ENCODE assay signal across 8 cellular contexts in the genomic region with DNA sequence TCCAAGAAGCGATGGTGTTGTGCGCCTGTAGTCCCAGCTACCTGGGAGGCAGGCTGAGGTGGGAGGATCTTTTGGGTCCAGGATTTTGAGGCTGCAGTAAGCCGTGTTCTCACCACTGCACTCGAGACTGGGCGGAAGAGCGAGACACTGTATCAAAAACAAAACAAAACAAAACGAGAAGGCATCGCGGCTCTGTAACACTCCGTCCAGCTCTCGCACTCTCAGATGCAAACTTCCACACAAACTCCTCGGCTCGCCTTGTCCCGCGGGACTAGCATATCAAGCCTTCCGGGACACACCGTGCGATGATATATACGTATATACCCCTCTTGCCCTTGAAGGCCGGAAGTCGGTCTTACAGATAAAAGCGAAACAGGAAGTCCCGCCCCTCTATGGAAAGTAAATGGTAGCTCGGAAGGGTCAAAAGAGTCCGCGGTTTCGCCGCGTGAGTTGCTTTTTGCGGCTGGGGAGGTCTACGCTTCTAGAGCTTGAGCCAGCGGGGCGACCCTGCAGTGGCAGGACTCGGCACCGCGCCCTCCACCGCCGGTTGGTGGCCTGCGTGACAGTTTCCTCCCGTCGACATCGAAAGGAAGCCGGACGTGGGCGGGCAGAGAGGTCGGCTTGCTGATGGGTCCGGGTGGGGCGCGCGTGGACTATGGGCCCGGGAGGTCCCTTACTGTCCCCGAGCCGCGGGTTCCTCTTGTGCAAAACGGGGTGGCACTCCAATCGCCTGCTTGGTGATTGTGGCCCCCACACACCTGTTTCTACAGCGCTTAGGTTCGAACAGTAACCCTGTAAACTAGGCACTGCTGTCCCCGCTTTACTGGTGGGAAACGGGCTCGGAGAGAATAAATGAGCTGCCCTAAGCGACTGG. TPM values are rescaled to one million over a fixed set of nuclear protein-coding genes. Genes with fewer than 3 reads are reported as not detected.
DNase-seq lines count a peak whose midpoint lies in the region; ATAC-seq, FAIRE-seq and TF ChIP-seq lines count a peak whose summit lies in the region.

A gene with protein sequence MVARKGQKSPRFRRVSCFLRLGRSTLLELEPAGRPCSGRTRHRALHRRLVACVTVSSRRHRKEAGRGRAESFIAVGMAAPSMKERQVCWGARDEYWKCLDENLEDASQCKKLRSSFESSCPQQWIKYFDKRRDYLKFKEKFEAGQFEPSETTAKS (plus strand): TSS at position 393 of the 874 bp plus-strand sequence. CDS start 11 bp downstream, at position 404.

- H3K9me3 ChIP-seq in WERI-Rb-1 (ENCODE audit: severe bottlenecking) (no peaks in the 10 kb centered on the region), mammary epithelial cell (replicated peaks; ENCODE audit: insufficient read depth, low read length) (no peaks in the 10 kb centered on the region), small intestine (ENCODE audit: control insufficient read depth, low read depth) (no peaks in the 10 kb centered on the region)

- H3K27ac ChIP-seq in ACC112 (ENCODE audit: low read depth, low read length) (peak within 1 kb of the TSS; percentile 87), WERI-Rb-1 (peak within 1 kb of the TSS; percentile 88), mammary epithelial cell (ENCODE audit: insufficient read depth, low read depth, low read length) (peak within 1 kb of the TSS; percentile 88), small intestine (ENCODE audit: low read depth in 1 of 2, low read length in 1 of 2) (peak within 1 kb of the TSS; percentile 92 to 93)

- ATAC-seq in GM18873 (IDR thresholded peaks at IDR 0.05; ENCODE audit: low FRiP score, unreplicated experiment) (peak; percentile 89), HG03139 (IDR thresholded peaks at IDR 0.05; ENCODE audit: unreplicated experiment) (peak; percentile 91)

- H3K4me2 ChIP-seq in mammary epithelial cell (ENCODE audit: insufficient read depth, low read depth, low read length): peak within 1 kb of the TSS; percentile 87

- CTCF ChIA-PET in mammary epithelial cell (lab: Charles Lee; ENCODE audit: low non-redundant PET): no interaction called here

- WGBS in mammary epithelial cell (ENCODE audit: low coverage, missing lambda C conversion rate): 2% methylated on average over 37 of the region's 62 CpGs
- WGBS in small intestine, 3 donors: 0% methylated on average over 61 to 62 of the region's 62 CpGs

- H3K79me2 ChIP-seq in ACC112 (ENCODE audit: control insufficient read depth, insufficient read depth, low read length, unreplicated experiment): peaks cover 39% of the 10 kb centered on the region
- H3K79me2 ChIP-seq in mammary epithelial cell (ENCODE audit: insufficient read depth, low read length): peaks cover 52% of the 10 kb centered on the region

- peak within 1 kb of the TSS; percentile 90 for H3K9ac ChIP-seq in mammary epithelial cell (ENCODE audit: insufficient read depth, low read length)

- dilution Hi-C loops in mammary epithelial cell (cut with HindIII; ENCODE audit: low sequenced_read_pairs): no loop called here

- peak; percentile 97 for DNase-seq in NCI-H2227 (lab: John Stamatoyannopoulos, UW; ENCODE audit: unreplicated experiment)
- peak; percentile 98 for DNase-seq in WERI-Rb-1
- DNase-seq in mammary epithelial cell: peak; percentile 96
- DNase-seq in iPS-NIHi11 (ENCODE audit: low spot score): peak; percentile 85
- DNase-seq in small intestine: peak; percentile 98

- H3K36me3 ChIP-seq in ACC112 (ENCODE audit: insufficient read depth, low read length) (peaks cover 17% of the 10 kb centered on the region; the same call in 1 of the 2 replicates), WERI-Rb-1 (peaks cover 38% of the 10 kb centered on the region), mammary epithelial cell (ENCODE audit: insufficient read depth, low read length) (peaks cover 14% of the 10 kb centered on the region), small intestine (ENCODE audit: control insufficient read depth in 2 of 2, insufficient read depth in 2 of 2, low read length in 2 of 2) (peaks cover 7 to 11% of the 10 kb centered on the region in 2 donors)

- intact Hi-C loops in mammary epithelial cell (cut with micrococcal nuclease): loop anchor here (1.0 to 5.0 kb wide), 5 partner anchors 61 to 258 kb away; no protein-coding TSS in a partner anchor

- H3K27me3 ChIP-seq in ACC112 (ENCODE audit: insufficient read depth, low read length) (no peaks in the 10 kb centered on the region), WERI-Rb-1 (ENCODE audit: insufficient read depth, low read depth, severe bottlenecking) (no peaks in the 10 kb centered on the region), mammary epithelial cell (ENCODE audit: insufficient read depth, low read length) (no peaks in the 10 kb centered on the region), small intestine (ENCODE audit: control insufficient read depth in 2 of 2, insufficient read depth in 2 of 2, low read length in 2 of 2) (no peaks in the 10 kb centered on the region)

- H2AFZ ChIP-seq in ACC112 (ENCODE audit: low read length, unreplicated experiment) (peak within 1 kb of the TSS; percentile 91), mammary epithelial cell (ENCODE audit: low read depth, low read length) (peak within 1 kb of the TSS; percentile 95)

- H4K20me1 ChIP-seq in mammary epithelial cell (ENCODE audit: insufficient read depth, low read length): no peaks in the 10 kb centered on the region

- FAIRE-seq in small intestine (lab: Jason Lieb, UNC): no peak

- H3K4me3 ChIP-seq in ACC112 (ENCODE audit: low read depth, low read length) (peak within 1 kb of the TSS; percentile 89), WERI-Rb-1 (ENCODE audit: low read depth, low read length) (peak within 1 kb of the TSS; percentile 94), mammary epithelial cell (replicated peaks in 1 of 3; ENCODE audit: insufficient read depth in 1 of 3, low read depth in 2 of 3, low read length in 3 of 3) (peak within 1 kb of the TSS; percentile 74 to 93 (median 91)), small intestine (ENCODE audit: low read depth in 1 of 2, low read length in 2 of 2) (peak within 1 kb of the TSS; percentile 42 to 90)

- H3K4me1 ChIP-seq in ACC112 (ENCODE audit: control insufficient read depth, insufficient read depth, low read length, unreplicated experiment) (peaks cover 28% of the 10 kb centered on the region), mammary epithelial cell (ENCODE audit: insufficient read depth, low read length) (peaks cover 14% of the 10 kb centered on the region), small intestine (ENCODE audit: control insufficient read depth in 2 of 2, insufficient read depth in 1 of 2, low read depth in 1 of 2, low read length in 1 of 2) (no peaks in the 10 kb centered on the region)

- in situ Hi-C loops in mammary epithelial cell (cut with MboI; ENCODE audit: low sequenced_read_pairs in 2 of 2): no loop called here

- TSS peak; percentile 51 for BruUV-seq in mammary epithelial cell (replicated peaks; lab: Mats Ljungman, UMichigan)

- 0 out of 2 replicates have a peak, but pooled peaks have one; percentile 13 for TF ChIP-seq CTCF in WERI-Rb-1 (IDR thresholded peaks at IDR 0.05; ENCODE audit: low read depth, low read length)
- no peak for TF ChIP-seq CTCF in mammary epithelial cell (conservative IDR thresholded peaks at IDR 0.05 in 1 of 2, IDR thresholded peaks at IDR 0.05 in 1 of 2; ENCODE audit: extremely low read depth in 1 of 2, insufficient read depth in 1 of 2, low read depth in 1 of 2, low read length in 2 of 2)

RNA-seq across cellular contexts. Expression of the gene that starts here (rescaled TPM):
- total RNA-seq in mammary epithelial cell: 10 to 100 TPM; 10.3 to 43.4 TPM
- polyA plus RNA-seq in mammary epithelial cell (26.0 TPM), small intestine (100 to 1,000 TPM in 1 of 3 donors, 10 to 100 TPM in 2; 88.7 to 154 (median 88.9) TPM)
- polyA minus RNA-seq in mammary epithelial cell: 6.5 TPM

Comparison
In these comparisons a context has a peak if more than half of its experiments do, and no peak if none do; other contexts are left out.
1. Peak in every context shown above with its lines: DNase-seq, ATAC-seq, H3K4me3 ChIP-seq and H3K27ac ChIP-seq.